ENCODE assay signal across 11 cellular contexts in the genomic region with DNA sequence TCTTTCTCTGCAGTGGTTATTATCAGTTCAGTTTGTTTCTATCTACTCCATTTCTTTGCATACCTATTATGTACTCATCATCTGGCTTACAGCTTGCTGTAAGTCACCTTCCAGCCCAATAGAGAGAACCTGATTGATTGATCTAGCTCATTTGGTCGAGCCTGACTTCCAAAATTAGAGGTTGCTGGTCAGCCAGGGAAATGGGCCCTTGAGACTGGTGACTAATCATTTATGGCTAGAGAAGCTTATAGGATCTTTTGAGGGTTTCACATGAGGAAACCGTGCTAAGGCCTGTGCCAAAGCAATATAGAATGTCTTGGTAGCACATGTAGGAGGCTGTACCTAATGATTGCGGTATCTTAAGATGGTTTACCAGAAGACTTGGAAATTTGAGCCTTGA.
"Had no signal": no experiment of that assay in that cellular context is flagged by ENCODE, and none has a peak within 500 bp of the region (broad histone marks: within the 10 kb centered on the region; RNA-seq: fewer than 3 reads in every experiment).

No MANE protein-coding gene starts in this region.

- H3K4me3 Mint-ChIP-seq: activated CD8-positive, alpha-beta T cell treated with anti-CD3 and anti-CD28 coated beads, Interleukin-2, amount 10 ng/mL, durations not matched to agents 7 days and 5 days; natural killer cell treated with Interleukin-12 subunit alpha and Interleukin-12 subunit beta and Interleukin-15 and Interleukin-18, amount 100 ng/mL, for 72 hours had no signal

- DNase-seq: activated CD8-positive, alpha-beta T cell treated with anti-CD3 and anti-CD28 coated beads, Interleukin-2, amount 10 ng/mL, durations not matched to agents 7 days and 5 days; activated effector memory CD4-positive, alpha-beta T cell treated with anti-CD3 and anti-CD28 coated beads, Interleukin-2, amount 50 U/mL, for 16 hours; foreskin fibroblast; mammary epithelial cell; stimulated activated CD4-positive, alpha-beta T cell treated with anti-CD3 and anti-CD28 coated beads, Interleukin-12 subunit alpha, Interleukin-12 subunit beta, amount 100 ng/mL, for 4 hours; stimulated activated naive CD8-positive, alpha-beta T cell treated with anti-CD3 and anti-CD28 coated beads, Interleukin-15, Interleukin-2, amounts not matched to agents 100 U/mL and 50 U/mL, for 24 hours had no signal

- H3K27me3 Mint-ChIP-seq: natural killer cell treated with Interleukin-12 subunit alpha and Interleukin-12 subunit beta and Interleukin-15 and Interleukin-18, amount 100 ng/mL, for 72 hours had no signal

- H3K27ac Mint-ChIP-seq: natural killer cell treated with Interleukin-12 subunit alpha and Interleukin-12 subunit beta and Interleukin-15 and Interleukin-18, amount 100 ng/mL, for 72 hours had no signal

- H3K36me3 Mint-ChIP-seq: natural killer cell treated with Interleukin-12 subunit alpha and Interleukin-12 subunit beta and Interleukin-15 and Interleukin-18, amount 100 ng/mL, for 72 hours had no signal

- H3K9me3 Mint-ChIP-seq: natural killer cell treated with Interleukin-12 subunit alpha and Interleukin-12 subunit beta and Interleukin-15 and Interleukin-18, amount 100 ng/mL, for 72 hours had no signal

- ATAC-seq: activated CD4-positive, CD25-positive, alpha-beta regulatory T cell treated with anti-CD3 and anti-CD28 coated beads, Interleukin-2, amount 50 U/mL, for 24 hours; activated CD8-positive, alpha-beta T cell treated with anti-CD3 and anti-CD28 coated beads, Interleukin-2, amount 10 ng/mL, durations not matched to agents 7 days and 5 days; esophagus mucosa; left lobe of liver; natural killer cell treated with Interleukin-12 subunit alpha and Interleukin-12 subunit beta and Interleukin-15 and Interleukin-18, amount 100 ng/mL, for 72 hours; sciatic nerve; stimulated activated naive CD8-positive, alpha-beta T cell treated with anti-CD3 and anti-CD28 coated beads, Interleukin-15, Interleukin-2, amounts not matched to agents 100 U/mL and 50 U/mL, for 24 hours had no signal
